ENCODE assay signal across 1 cellular context in the genomic region with DNA sequence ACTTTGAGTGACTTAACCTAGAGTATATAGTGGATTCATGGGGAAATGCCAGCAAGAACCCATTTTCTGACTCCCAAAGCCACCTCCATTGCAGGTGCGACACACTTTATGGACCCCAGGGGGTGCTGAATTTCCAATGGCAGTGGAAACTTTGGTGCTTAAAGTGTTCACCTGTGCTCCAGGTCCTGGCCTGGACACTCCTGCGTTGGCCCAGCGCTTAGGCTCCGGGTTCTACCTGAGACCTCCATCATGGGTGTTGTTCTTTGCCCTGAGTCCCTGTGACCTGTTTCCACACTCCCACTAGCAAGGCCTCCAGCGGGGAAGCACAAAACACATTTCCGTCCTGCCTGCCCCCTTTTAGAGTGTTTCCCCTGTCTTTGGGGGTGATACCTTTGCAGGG.
TF ChIP-seq lines count a peak whose summit lies in the region.

No MANE protein-coding gene starts in this region.

TF ChIP-seq in HepG2, 621 proteins besides CTCF, POLR2A, EP300 and RAD21:
- TF ChIP-seq, protein P1, sequence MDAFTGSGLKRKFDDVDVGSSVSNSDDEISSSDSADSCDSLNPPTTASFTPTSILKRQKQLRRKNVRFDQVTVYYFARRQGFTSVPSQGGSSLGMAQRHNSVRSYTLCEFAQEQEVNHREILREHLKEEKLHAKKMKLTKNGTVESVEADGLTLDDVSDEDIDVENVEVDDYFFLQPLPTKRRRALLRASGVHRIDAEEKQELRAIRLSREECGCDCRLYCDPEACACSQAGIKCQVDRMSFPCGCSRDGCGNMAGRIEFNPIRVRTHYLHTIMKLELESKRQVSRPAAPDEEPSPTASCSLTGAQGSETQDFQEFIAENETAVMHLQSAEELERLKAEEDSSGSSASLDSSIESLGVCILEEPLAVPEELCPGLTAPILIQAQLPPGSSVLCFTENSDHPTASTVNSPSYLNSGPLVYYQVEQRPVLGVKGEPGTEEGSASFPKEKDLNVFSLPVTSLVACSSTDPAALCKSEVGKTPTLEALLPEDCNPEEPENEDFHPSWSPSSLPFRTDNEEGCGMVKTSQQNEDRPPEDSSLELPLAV (CRISPR knock-in tag; conservative IDR thresholded peaks at IDR 0.05; ENCODE audit: low read depth) = no peak
- TF ChIP-seq SMC3 (IDR thresholded peaks at IDR 0.05; ENCODE audit: low read length) (peak; percentile 10; the same call in 1 of the 2 replicates), ZBTB38 (CRISPR knock-in tag; IDR thresholded peaks at IDR 0.05) (no peak), PPARG (CRISPR knock-in tag; conservative IDR thresholded peaks at IDR 0.05) (no peak), ZNF530 (CRISPR knock-in tag; IDR thresholded peaks at IDR 0.05; ENCODE audit: low read depth) (no peak)
TF ChIP-seq in HepG2: peak in this region for 1.
